In the genomic region with DNA sequence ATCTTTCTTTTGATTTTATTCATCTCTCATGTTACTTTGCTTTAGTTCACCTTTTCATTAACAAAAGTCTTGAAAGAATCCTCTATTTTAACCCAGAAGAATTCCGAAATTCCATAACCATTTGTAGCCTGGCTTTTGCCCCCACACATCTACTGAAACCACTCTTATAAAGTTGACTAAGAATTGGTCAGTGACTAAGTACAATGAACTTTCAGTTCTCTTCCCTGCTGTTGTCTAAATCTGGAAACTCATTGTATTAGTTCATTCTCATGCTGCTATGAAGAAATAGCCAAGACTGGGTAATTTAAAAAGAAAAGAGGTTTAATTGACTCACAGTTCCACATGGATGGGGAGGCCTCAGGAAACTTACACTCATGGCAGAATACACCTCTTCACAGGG, we compare ENCODE assay signal across 19 cellular contexts. TPM values are rescaled to one million over a fixed set of nuclear protein-coding genes. Genes with fewer than 3 reads are reported as not detected.
DNase-seq lines count a peak whose midpoint lies in the region; ATAC-seq, FAIRE-seq and TF ChIP-seq lines count a peak whose summit lies in the region.
"Had no signal": no experiment of that assay in that cellular context is flagged by ENCODE, and none has a peak within 500 bp of the region (broad histone marks: within the 10 kb centered on the region; RNA-seq: fewer than 3 reads in every experiment).

No MANE protein-coding gene starts in this region.

- H3K4me3 ChIP-seq in CD8-positive, alpha-beta T cell (ENCODE audit: low read depth, low read length) = no peak overlapping the region
- H3K4me3 ChIP-seq: gastroesophageal sphincter had no signal

- CTCF ChIA-PET in CD8-positive, alpha-beta T cell (lab: Charles Lee) = no interaction called here

- no peak for FAIRE-seq in H54 (lab: Jason Lieb, UNC)
- FAIRE-seq: TTC549 had no signal

- TF ChIP-seq POLR2A in H54 (IDR thresholded peaks at IDR 0.05; ENCODE audit: low read depth, low read length) = no peak

- H3K9me3 Mint-ChIP-seq in CD8-positive, alpha-beta T cell = no peaks in the 10 kb centered on the region
- H3K9me3 Mint-ChIP-seq: activated naive CD4-positive, alpha-beta T cell treated with anti-CD3 and anti-CD28 coated beads, Interleukin-2, amount 50 U/mL, for 72 hours had no signal

- no peaks in the 10 kb centered on the region for H3K27me3 ChIP-seq in CD8-positive, alpha-beta T cell (ENCODE audit: insufficient read depth, low read length)

- intact Hi-C loops in CD8-positive, alpha-beta T cell (cut with DNase I, micrococcal nuclease) = no loop called here

- DNase-seq in Daoy (ENCODE audit: low read depth) = peak; percentile 7
- DNase-seq in astrocyte of the hippocampus (ENCODE audit: low read depth, low spot score) = peak; percentile 63
- peak; percentile 4 for DNase-seq in kidney glomerular epithelial cell (lab: John Stamatoyannopoulos, UW)
- DNase-seq in CD8-positive, alpha-beta T cell = no peak
- no peak for DNase-seq in activated T-cell treated with anti-CD3 and anti-CD28 coated beads, Interleukin-2, amount 50 U/mL, for 1 hour
- DNase-seq in H54 (ENCODE audit: insufficient read length, low spot score) = no peak
- DNase-seq: dermis blood vessel endothelial cell; GF-D8; islet precursor cell; MM.1S; naive thymus-derived CD8-positive, alpha-beta T cell; right cardiac atrium; stimulated activated naive CD8-positive, alpha-beta T cell treated with anti-CD3 and anti-CD28 coated beads, Interleukin-15, Interleukin-2, amounts not matched to agents 100 U/mL and 50 U/mL, for 24 hours had no signal

- H3K4me1 Mint-ChIP-seq in CD8-positive, alpha-beta T cell (ENCODE audit: low read depth) = no peaks in the 10 kb centered on the region
- H3K4me1 Mint-ChIP-seq: CD14-positive monocyte; naive thymus-derived CD8-positive, alpha-beta T cell had no signal

- H3K4me1 ChIP-seq in CD8-positive, alpha-beta T cell (ENCODE audit: insufficient read depth, low read length) = no peaks in the 10 kb centered on the region
- H3K4me1 ChIP-seq: gastroesophageal sphincter had no signal

- peaks cover 20% of the 10 kb centered on the region for H3K27me3 Mint-ChIP-seq in CD8-positive, alpha-beta T cell (ENCODE audit: low read depth)

- H3K4me3 Mint-ChIP-seq in CD8-positive, alpha-beta T cell = no peak overlapping the region
- H3K4me3 Mint-ChIP-seq: CD14-positive monocyte; naive thymus-derived CD8-positive, alpha-beta T cell had no signal

- POLR2A ChIA-PET in CD8-positive, alpha-beta T cell (lab: Charles Lee) = no interaction called here

- no peaks in the 10 kb centered on the region for H3K36me3 ChIP-seq in CD8-positive, alpha-beta T cell (ENCODE audit: insufficient read depth, low read length)
- H3K36me3 ChIP-seq: gastroesophageal sphincter had no signal

- ATAC-seq in HG03432 (IDR thresholded peaks at IDR 0.05; ENCODE audit: unreplicated experiment) = peak; percentile 71
- ATAC-seq in HG03025 (IDR thresholded peaks at IDR 0.05; ENCODE audit: low FRiP score, unreplicated experiment) = no peak
- no peak for ATAC-seq in CD8-positive, alpha-beta T cell
- ATAC-seq: gastroesophageal sphincter; naive thymus-derived CD8-positive, alpha-beta T cell; right cardiac atrium; stimulated activated naive CD8-positive, alpha-beta T cell treated with anti-CD3 and anti-CD28 coated beads, Interleukin-15, Interleukin-2, amounts not matched to agents 100 U/mL and 50 U/mL, for 24 hours had no signal

- no peak for TF ChIP-seq CTCF in CD8-positive, alpha-beta T cell (IDR thresholded peaks at IDR 0.05)

- no peaks in the 10 kb centered on the region for H3K36me3 Mint-ChIP-seq in CD8-positive, alpha-beta T cell
- H3K36me3 Mint-ChIP-seq: activated naive CD4-positive, alpha-beta T cell treated with anti-CD3 and anti-CD28 coated beads, Interleukin-2, amount 50 U/mL, for 72 hours; CD14-positive monocyte; naive thymus-derived CD8-positive, alpha-beta T cell had no signal

- no peak overlapping the region for H3K27ac ChIP-seq in CD8-positive, alpha-beta T cell (ENCODE audit: low read depth, low read length)
- H3K27ac ChIP-seq: gastroesophageal sphincter had no signal

- H3K27ac Mint-ChIP-seq in CD8-positive, alpha-beta T cell = no peak overlapping the region
- H3K27ac Mint-ChIP-seq: activated naive CD4-positive, alpha-beta T cell treated with anti-CD3 and anti-CD28 coated beads, Interleukin-2, amount 50 U/mL, for 72 hours; CD14-positive monocyte; naive thymus-derived CD8-positive, alpha-beta T cell had no signal

- H3K9me3 ChIP-seq in CD8-positive, alpha-beta T cell (ENCODE audit: low read length) = no peaks in the 10 kb centered on the region
- H3K9me3 ChIP-seq: gastroesophageal sphincter had no signal

RNA-seq across cellular contexts. Expression of gene PNPT1, which starts 49.9 kb away (rescaled TPM):
- total RNA-seq in Daoy (2014; rRNA removed; shearing (Covaris generic)) = 54.2 and 62.2 TPM in 2 replicates
- total RNA-seq in CD8-positive, alpha-beta T cell = 10 to 100 TPM; 12.8 to 13.9 TPM

Comparison
In these comparisons a context has a peak if more than half of its experiments do, and no peak if none do; other contexts are left out.
1. DNase-seq: peak in Daoy (single experiment), astrocyte of the hippocampus (single experiment) and kidney glomerular epithelial cell (single experiment); none in CD8-positive, alpha-beta T cell (0 of 7), activated T-cell treated with anti-CD3 and anti-CD28 coated beads, Interleukin-2, amount 50 U/mL, for 1 hour (single experiment) and H54 (single experiment).